ENCODE assay signal across 1 cellular context in genomic region chr6:99471638-99472037, GRCh38.
TF ChIP-seq lines count a peak whose summit lies in the region.

No MANE protein-coding gene starts in this region.

TF ChIP-seq in WTC11, 78 proteins besides CTCF, POLR2A, EP300 and RAD21 (continued from another document):
- TF ChIP-seq ZNF532 (CRISPR knock-in tag; IDR thresholded peaks at IDR 0.05; ENCODE audit: borderline replicate concordance) (no peak), ATF3 (CRISPR knock-in tag; conservative IDR thresholded peaks at IDR 0.05) (no peak), ATF2 (CRISPR knock-in tag; IDR thresholded peaks at IDR 0.05; ENCODE audit: borderline replicate concordance, low read depth) (no peak), GABPB1 (CRISPR knock-in tag; IDR thresholded peaks at IDR 0.05) (no peak), JUN (CRISPR knock-in tag; IDR thresholded peaks at IDR 0.05) (no peak)
